7 cellular contexts compared by ENCODE assay signal in genomic region chr1:27430903-27431653, GRCh38. TPM values are rescaled to one million over a fixed set of nuclear protein-coding genes. Genes with fewer than 3 reads are reported as not detected.
A peak's percentile ranks its signal among the peaks of the same experiment; 100 is the strongest.
DNase-seq lines count a peak whose midpoint lies in the region; ATAC-seq lines count a peak whose summit lies in the region.

No MANE protein-coding gene starts in this region.

- intact Hi-C loops in left cardiac atrium (cut with DNase I): loop anchor here (5.0 to 10.0 kb wide), 2 partner anchors 54 to 56 kb away; no protein-coding TSS in a partner anchor

- peaks cover 69% of the 10 kb centered on the region for H3K4me1 Mint-ChIP-seq in activated CD4-positive, alpha-beta memory T cell treated with anti-CD3 and anti-CD28 coated beads, Interleukin-2, amount 10 ng/mL, durations not matched to agents 7 days and 5 days
- peaks cover 83% of the 10 kb centered on the region for H3K4me1 Mint-ChIP-seq in stimulated activated naive CD8-positive, alpha-beta T cell treated with anti-CD3 and anti-CD28 coated beads, Interleukin-15, amount 100 ng/mL, for 72 hours

- H3K9me3 Mint-ChIP-seq in activated CD4-positive, alpha-beta memory T cell treated with anti-CD3 and anti-CD28 coated beads, Interleukin-2, amount 10 ng/mL, durations not matched to agents 7 days and 5 days: no peaks in the 10 kb centered on the region
- no peaks in the 10 kb centered on the region for H3K9me3 Mint-ChIP-seq in stimulated activated naive CD8-positive, alpha-beta T cell treated with anti-CD3 and anti-CD28 coated beads, Interleukin-15, amount 100 ng/mL, for 72 hours

- CTCF ChIA-PET in activated CD4-positive, alpha-beta memory T cell treated with anti-CD3 and anti-CD28 coated beads, Interleukin-2, amount 10 ng/mL, durations not matched to agents 7 days and 5 days (lab: Charles Lee): interaction anchor here (0.6 to 5.9 kb wide), 11 partner anchors 11 to 212 kb away, joined by 3 to 56 read pairs (median 4); partner anchors contain the start of gene WASF2

- peak overlapping the region; percentile 70 for H3K27ac Mint-ChIP-seq in activated CD4-positive, alpha-beta memory T cell treated with anti-CD3 and anti-CD28 coated beads, Interleukin-2, amount 10 ng/mL, durations not matched to agents 7 days and 5 days
- H3K27ac Mint-ChIP-seq in stimulated activated naive CD8-positive, alpha-beta T cell treated with anti-CD3 and anti-CD28 coated beads, Interleukin-15, amount 100 ng/mL, for 72 hours: peak overlapping the region in 1 of 2 donors; percentile 94

- peak; percentile 80 for DNase-seq in Jurkat, Clone E6-1 (ENCODE audit: low read depth, low spot score)
- peak; percentile 35 for DNase-seq in activated CD4-positive, alpha-beta memory T cell treated with anti-CD3 and anti-CD28 coated beads, Interleukin-2, amount 10 ng/mL, durations not matched to agents 7 days and 5 days
- DNase-seq in left cardiac atrium: no peak
- no peak for DNase-seq in stimulated activated naive CD8-positive, alpha-beta T cell treated with anti-CD3 and anti-CD28 coated beads, Interleukin-15, amount 100 ng/mL, for 72 hours
- no peak for DNase-seq in NCI-H69 (lab: John Stamatoyannopoulos, UW)
- DNase-seq in ecto neural progenitor cell (ENCODE audit: low spot score): no peak

- ATAC-seq in left cardiac atrium: peak; percentile 11 to 34
- peak; percentile 66 for ATAC-seq in stimulated activated naive CD8-positive, alpha-beta T cell treated with anti-CD3 and anti-CD28 coated beads, Interleukin-15, amount 100 ng/mL, for 72 hours
- ATAC-seq in GM18502 (IDR thresholded peaks at IDR 0.05; ENCODE audit: poor library complexity, unreplicated experiment): no peak

- POLR2A ChIA-PET in activated CD4-positive, alpha-beta memory T cell treated with anti-CD3 and anti-CD28 coated beads, Interleukin-2, amount 10 ng/mL, durations not matched to agents 7 days and 5 days (lab: Charles Lee): interaction anchor here (1.2 to 4.1 kb wide), 6 partner anchors 9 to 173 kb away, joined by 3 to 24 read pairs (median 4); partner anchors contain the start of genes AHDC1 and WASF2

- peak overlapping the region; percentile 43 for H3K4me3 Mint-ChIP-seq in activated CD4-positive, alpha-beta memory T cell treated with anti-CD3 and anti-CD28 coated beads, Interleukin-2, amount 10 ng/mL, durations not matched to agents 7 days and 5 days
- H3K4me3 Mint-ChIP-seq in stimulated activated naive CD8-positive, alpha-beta T cell treated with anti-CD3 and anti-CD28 coated beads, Interleukin-15, amount 100 ng/mL, for 72 hours: peak overlapping the region; percentile 37 to 63

- H3K27me3 Mint-ChIP-seq in activated CD4-positive, alpha-beta memory T cell treated with anti-CD3 and anti-CD28 coated beads, Interleukin-2, amount 10 ng/mL, durations not matched to agents 7 days and 5 days: no peaks in the 10 kb centered on the region
- H3K27me3 Mint-ChIP-seq in stimulated activated naive CD8-positive, alpha-beta T cell treated with anti-CD3 and anti-CD28 coated beads, Interleukin-15, amount 100 ng/mL, for 72 hours: no peaks in the 10 kb centered on the region

- peaks cover 23% of the 10 kb centered on the region for H3K36me3 Mint-ChIP-seq in activated CD4-positive, alpha-beta memory T cell treated with anti-CD3 and anti-CD28 coated beads, Interleukin-2, amount 10 ng/mL, durations not matched to agents 7 days and 5 days (ENCODE audit: low read depth)

- peak overlapping the region; percentile 9; the same call in 1 of the 2 replicates for H3K4me3 ChIP-seq in Jurkat, Clone E6-1 (ENCODE audit: low read length)

RNA-seq across cellular contexts. Expression of gene GPR3, which starts 38.7 kb away (rescaled TPM):
- 3.3 TPM for polyA plus RNA-seq in Jurkat, Clone E6-1 (2012; ENCODE audit: insufficient read depth, insufficient read length)
- total RNA-seq in activated CD4-positive, alpha-beta memory T cell treated with anti-CD3 and anti-CD28 coated beads, Interleukin-2, amount 10 ng/mL, durations not matched to agents 7 days and 5 days: under 1 TPM; 0.58 to 0.65 TPM
- 10 to 100 TPM in 1 of 2 donors, 1 to 10 TPM in 1; 1.7 to 12.4 TPM for total RNA-seq in left cardiac atrium

RNA-seq across cellular contexts. Expression of gene CD164L2, which starts 47.9 kb away (rescaled TPM):
- not detected for polyA plus RNA-seq in Jurkat, Clone E6-1 (2012; ENCODE audit: insufficient read depth, insufficient read length)
- not detected for total RNA-seq in activated CD4-positive, alpha-beta memory T cell treated with anti-CD3 and anti-CD28 coated beads, Interleukin-2, amount 10 ng/mL, durations not matched to agents 7 days and 5 days
- total RNA-seq in left cardiac atrium: not detected

RNA-seq across cellular contexts. Expression of gene FCN3, which starts 56.5 kb away (rescaled TPM):
- not detected for polyA plus RNA-seq in Jurkat, Clone E6-1 (2012; ENCODE audit: insufficient read depth, insufficient read length)
- not detected for total RNA-seq in activated CD4-positive, alpha-beta memory T cell treated with anti-CD3 and anti-CD28 coated beads, Interleukin-2, amount 10 ng/mL, durations not matched to agents 7 days and 5 days
- total RNA-seq in left cardiac atrium: 10 to 100 TPM; 14.2 to 24.5 TPM

RNA-seq across cellular contexts. Expression of gene WASF2, which starts 58.9 kb away (rescaled TPM):
- polyA plus RNA-seq in Jurkat, Clone E6-1 (2012; ENCODE audit: insufficient read depth, insufficient read length): 41.8 TPM
- 100 to 1,000 TPM; 150 TPM for total RNA-seq in activated CD4-positive, alpha-beta memory T cell treated with anti-CD3 and anti-CD28 coated beads, Interleukin-2, amount 10 ng/mL, durations not matched to agents 7 days and 5 days
- 10 to 100 TPM; 71.8 to 77.4 TPM for total RNA-seq in left cardiac atrium

Comparison
In these comparisons a context has a peak if more than half of its experiments do, and no peak if none do; other contexts are left out.
1. DNase-seq: peak in Jurkat, Clone E6-1 (single experiment) and activated CD4-positive, alpha-beta memory T cell treated with anti-CD3 and anti-CD28 coated beads, Interleukin-2, amount 10 ng/mL, durations not matched to agents 7 days and 5 days (single experiment); none in left cardiac atrium (single experiment), stimulated activated naive CD8-positive, alpha-beta T cell treated with anti-CD3 and anti-CD28 coated beads, Interleukin-15, amount 100 ng/mL, for 72 hours (0 of 2), NCI-H69 (single experiment) and ecto neural progenitor cell (single experiment).
2. RNA of gene FCN3, which starts 56.5 kb away (total RNA-seq): 14.2 to 24.5 TPM in left cardiac atrium; not detected in activated CD4-positive, alpha-beta memory T cell treated with anti-CD3 and anti-CD28 coated beads, Interleukin-2, amount 10 ng/mL, durations not matched to agents 7 days and 5 days; every median in the first group is over 10 times any median in the second.